ENCODE assay signal across 21 cellular contexts in genomic region chr7:47672267-47672920, GRCh38.
DNase-seq lines count a peak whose midpoint lies in the region; ATAC-seq, FAIRE-seq and TF ChIP-seq lines count a peak whose summit lies in the region.
"Had no signal": no experiment of that assay in that cellular context is flagged by ENCODE, and none has a peak within 500 bp of the region (broad histone marks: within the 10 kb centered on the region; RNA-seq: fewer than 3 reads in every experiment).

No MANE protein-coding gene starts in this region.

- TF ChIP-seq RAD21 in GM12878 (IDR thresholded peaks at IDR 0.05; ENCODE audit: insufficient read depth, low read depth, low read length), result no peak

- no peak for FAIRE-seq in GM12878 (lab: Jason Lieb, UNC)
- FAIRE-seq: RCC 7860 had no signal

- no peak overlapping the region for H3K4me3 ChIP-seq in GM06990 (replicated peaks; ENCODE audit: low read depth, low read length)
- no peak overlapping the region for H3K4me3 ChIP-seq in MM.1S (ENCODE audit: low read length)
- no peak overlapping the region for H3K4me3 ChIP-seq in GM12878
- H3K4me3 ChIP-seq: ovary, sigmoid colon, SK-N-MC had no signal

- peaks cover 27% of the 10 kb centered on the region for H3F3A ChIP-seq in MM.1S (ENCODE audit: insufficient read depth, low read length)

- peaks cover 33% of the 10 kb centered on the region for H3K4me1 ChIP-seq in MM.1S (ENCODE audit: low read length)
- peaks cover 36% of the 10 kb centered on the region for H3K4me1 ChIP-seq in GM12878 (ENCODE audit: control insufficient read depth, insufficient read depth, low read length)

- WGBS in GM12878 (ENCODE audit: insufficient coverage, insufficient replicate concordance, low lambda C conversion rate, missing lambda C conversion rate), result 29% methylated on average over 8 of the region's 8 CpGs

- H3K4me3 Mint-ChIP-seq in activated CD4-positive, alpha-beta T cell treated with anti-CD3 and anti-CD28 coated beads for 36 hours, result no peak overlapping the region
- no peak overlapping the region for H3K4me3 Mint-ChIP-seq in activated naive CD4-positive, alpha-beta T cell treated with anti-CD3 and anti-CD28 coated beads, Interleukin-2, amount 10 ng/mL, durations not matched to agents 7 days and 5 days
- H3K4me3 Mint-ChIP-seq: activated naive CD8-positive, alpha-beta T cell treated with anti-CD3 and anti-CD28 coated beads, Interleukin-2, amount 10 ng/mL, durations not matched to agents 7 days and 5 days; activated T-helper 17 cell treated with anti-CD3 and anti-CD28 coated beads, Interleukin-2, amount 50 U/mL, for 72 hours; CD8-positive, alpha-beta T cell; natural killer cell; T-helper 2 cell treated with Interferon-gamma antibody and Interleukin-4, amounts not matched to agents 5 μg/mL and 100 μg/mL, for 36 hours had no signal

- H3K9me3 Mint-ChIP-seq in activated CD4-positive, alpha-beta T cell treated with anti-CD3 and anti-CD28 coated beads for 36 hours (ENCODE audit: low read depth), result no peaks in the 10 kb centered on the region
- no peaks in the 10 kb centered on the region for H3K9me3 Mint-ChIP-seq in activated naive CD4-positive, alpha-beta T cell treated with anti-CD3 and anti-CD28 coated beads, Interleukin-2, amount 10 ng/mL, durations not matched to agents 7 days and 5 days
- H3K9me3 Mint-ChIP-seq: activated naive CD8-positive, alpha-beta T cell treated with anti-CD3 and anti-CD28 coated beads, Interleukin-2, amount 10 ng/mL, durations not matched to agents 7 days and 5 days; CD8-positive, alpha-beta T cell; natural killer cell; T-helper 2 cell treated with Interferon-gamma antibody and Interleukin-4, amounts not matched to agents 5 μg/mL and 100 μg/mL, for 36 hours had no signal

- H3K9ac ChIP-seq in MM.1S (ENCODE audit: low read length), result no peak overlapping the region
- H3K9ac ChIP-seq in GM12878 (ENCODE audit: control insufficient read depth, insufficient read depth, low read length), result no peak overlapping the region

- peak overlapping the region; percentile 33; the same call in 1 of the 2 replicates for H3K27ac ChIP-seq in MM.1S (ENCODE audit: low read length)
- H3K27ac ChIP-seq in GM12878 (ENCODE audit: control insufficient read depth, insufficient read depth), result peak overlapping the region; percentile 29
- H3K27ac ChIP-seq: ovary, sigmoid colon, SK-N-MC had no signal

- H3K79me2 ChIP-seq in MM.1S (ENCODE audit: low read length) (no peaks in the 10 kb centered on the region), GM12878 (ENCODE audit: control insufficient read depth, insufficient read depth, low read length) (no peaks in the 10 kb centered on the region)

- no peaks in the 10 kb centered on the region for H3K36me3 Mint-ChIP-seq in activated CD4-positive, alpha-beta T cell treated with anti-CD3 and anti-CD28 coated beads for 36 hours (ENCODE audit: low read depth)
- no peaks in the 10 kb centered on the region for H3K36me3 Mint-ChIP-seq in activated naive CD4-positive, alpha-beta T cell treated with anti-CD3 and anti-CD28 coated beads, Interleukin-2, amount 10 ng/mL, durations not matched to agents 7 days and 5 days
- H3K36me3 Mint-ChIP-seq: activated naive CD8-positive, alpha-beta T cell treated with anti-CD3 and anti-CD28 coated beads, Interleukin-2, amount 10 ng/mL, durations not matched to agents 7 days and 5 days; CD8-positive, alpha-beta T cell; natural killer cell had no signal

- POLR2A ChIA-PET in GM12878 (lab: Charles Lee), result interaction anchor here (0.6 kb wide), 1 partner anchor 412 kb away, joined by 4 read pairs; no protein-coding TSS in a partner anchor
- POLR2A ChIA-PET in activated CD4-positive, alpha-beta T cell treated with anti-CD3 and anti-CD28 coated beads for 36 hours (lab: Charles Lee), result no interaction called here

- no peak overlapping the region for H3K27ac Mint-ChIP-seq in activated CD4-positive, alpha-beta T cell treated with anti-CD3 and anti-CD28 coated beads for 36 hours
- H3K27ac Mint-ChIP-seq in activated naive CD4-positive, alpha-beta T cell treated with anti-CD3 and anti-CD28 coated beads, Interleukin-2, amount 10 ng/mL, durations not matched to agents 7 days and 5 days, result no peak overlapping the region
- H3K27ac Mint-ChIP-seq: activated naive CD8-positive, alpha-beta T cell treated with anti-CD3 and anti-CD28 coated beads, Interleukin-2, amount 10 ng/mL, durations not matched to agents 7 days and 5 days; activated T-helper 17 cell treated with anti-CD3 and anti-CD28 coated beads, Interleukin-2, amount 50 U/mL, for 72 hours; CD8-positive, alpha-beta T cell; natural killer cell; T-helper 2 cell treated with Interferon-gamma antibody and Interleukin-4, amounts not matched to agents 5 μg/mL and 100 μg/mL, for 36 hours had no signal

- intact Hi-C loops in GM12878 (cut with micrococcal nuclease; ENCODE audit: unreplicated experiment), result no loop called here
- intact Hi-C loops in sciatic nerve (cut with DNase I), result no loop called here
- intact Hi-C loops in activated CD4-positive, alpha-beta T cell treated with anti-CD3 and anti-CD28 coated beads for 36 hours (cut with DNase I, micrococcal nuclease), result no loop called here

- in situ Hi-C loops in GM12878 (cut with MboI), result no loop called here

- H3K27me3 ChIP-seq in GM06990 (replicated peaks; ENCODE audit: control insufficient read depth, insufficient read depth, low read length) (no peaks in the 10 kb centered on the region), MM.1S (replicated peaks; ENCODE audit: insufficient read depth, low read length) (no peaks in the 10 kb centered on the region), GM12878 (replicated peaks in 1 of 2; ENCODE audit: control insufficient read depth in 2 of 2, insufficient read depth in 2 of 2, low read length in 1 of 2) (no peaks in the 10 kb centered on the region)
- H3K27me3 ChIP-seq: ovary, sigmoid colon had no signal

- RAD21 ChIA-PET in GM12878 (lab: Charles Lee; ENCODE audit: unreplicated experiment), result no interaction called here

- no peaks in the 10 kb centered on the region for H3K9me2 ChIP-seq in MM.1S (replicated peaks; ENCODE audit: insufficient read depth, low read length)

- no peak for ATAC-seq in GM12878
- no peak for ATAC-seq in sciatic nerve
- no peak for ATAC-seq in activated CD4-positive, alpha-beta T cell treated with anti-CD3 and anti-CD28 coated beads for 36 hours
- no peak for ATAC-seq in GM18861 (IDR thresholded peaks at IDR 0.05; ENCODE audit: unreplicated experiment)
- ATAC-seq: activated CD4-positive, CD25-positive, alpha-beta regulatory T cell treated with anti-CD3 and anti-CD28 coated beads, Interleukin-2, amount 50 U/mL, for 24 hours; activated T-helper 17 cell treated with anti-CD3 and anti-CD28 coated beads, Interleukin-2, amount 50 U/mL, for 72 hours; CD8-positive, alpha-beta T cell; natural killer cell had no signal

- H3K9me3 ChIP-seq in MM.1S (replicated peaks; ENCODE audit: insufficient read depth, low read length) (no peaks in the 10 kb centered on the region), GM12878 (replicated peaks; ENCODE audit: control insufficient read depth, insufficient read depth, low read length) (no peaks in the 10 kb centered on the region)
- H3K9me3 ChIP-seq: ovary, sigmoid colon had no signal

- TF ChIP-seq EP300 in GM12878 (IDR thresholded peaks at IDR 0.05; ENCODE audit: borderline replicate concordance in 1 of 2, control insufficient read depth in 1 of 2, low read depth in 2 of 2, low read length in 2 of 2), result no peak

- H3K36me3 ChIP-seq in GM06990 (ENCODE audit: control insufficient read depth, insufficient read depth, low read length) (no peaks in the 10 kb centered on the region), MM.1S (replicated peaks; ENCODE audit: insufficient read depth, low read length) (no peaks in the 10 kb centered on the region), GM12878 (ENCODE audit: control insufficient read depth in 2 of 2, insufficient read depth in 2 of 2, low read length in 1 of 2) (no peaks in the 10 kb centered on the region)
- H3K36me3 ChIP-seq: ovary, sigmoid colon had no signal

- DNase-seq in GM06990 (ENCODE audit: extremely low read depth, insufficient read length) (peak; percentile 26), MM.1S (peak; percentile 21), GM12878 (ENCODE audit: low read depth, low spot score) (no peak), sciatic nerve (ENCODE audit: low spot score) (peak; percentile 6)
- no peak for DNase-seq in activated CD4-positive, alpha-beta T cell treated with anti-CD3 and anti-CD28 coated beads for 36 hours
- no peak for DNase-seq in activated naive CD4-positive, alpha-beta T cell treated with anti-CD3 and anti-CD28 coated beads, Interleukin-2, amount 10 ng/mL, durations not matched to agents 7 days and 5 days
- DNase-seq: activated naive CD8-positive, alpha-beta T cell treated with anti-CD3 and anti-CD28 coated beads, Interleukin-2, amount 10 ng/mL, durations not matched to agents 7 days and 5 days; CD8-positive, alpha-beta T cell; DMS79; kidney glomerular epithelial cell; mammary epithelial cell; natural killer cell; NCI-H774; ovary; sigmoid colon had no signal

- H4K20me1 ChIP-seq in MM.1S (ENCODE audit: insufficient read depth, low read length) (no peaks in the 10 kb centered on the region), GM12878 (ENCODE audit: control insufficient read depth, insufficient read depth) (no peaks in the 10 kb centered on the region)

- CTCF ChIA-PET in GM12878 (lab: Yijun Ruan, JAX), result interaction anchor here (0.8 kb wide), 1 partner anchor 265 kb away, joined by 4 read pairs; no protein-coding TSS in a partner anchor
- CTCF ChIA-PET in activated CD4-positive, alpha-beta T cell treated with anti-CD3 and anti-CD28 coated beads for 36 hours (lab: Charles Lee), result no interaction called here
- CTCF ChIA-PET in activated naive CD4-positive, alpha-beta T cell treated with anti-CD3 and anti-CD28 coated beads, Interleukin-2, amount 10 ng/mL, durations not matched to agents 7 days and 5 days (lab: Charles Lee), result no interaction called here

- H3K4me1 Mint-ChIP-seq in activated CD4-positive, alpha-beta T cell treated with anti-CD3 and anti-CD28 coated beads for 36 hours, result no peaks in the 10 kb centered on the region
- no peaks in the 10 kb centered on the region for H3K4me1 Mint-ChIP-seq in activated naive CD4-positive, alpha-beta T cell treated with anti-CD3 and anti-CD28 coated beads, Interleukin-2, amount 10 ng/mL, durations not matched to agents 7 days and 5 days
- H3K4me1 Mint-ChIP-seq: activated naive CD8-positive, alpha-beta T cell treated with anti-CD3 and anti-CD28 coated beads, Interleukin-2, amount 10 ng/mL, durations not matched to agents 7 days and 5 days; activated T-helper 17 cell treated with anti-CD3 and anti-CD28 coated beads, Interleukin-2, amount 50 U/mL, for 72 hours had no signal

- H3K27me3 Mint-ChIP-seq in activated CD4-positive, alpha-beta T cell treated with anti-CD3 and anti-CD28 coated beads for 36 hours, result no peaks in the 10 kb centered on the region
- no peaks in the 10 kb centered on the region for H3K27me3 Mint-ChIP-seq in activated naive CD4-positive, alpha-beta T cell treated with anti-CD3 and anti-CD28 coated beads, Interleukin-2, amount 10 ng/mL, durations not matched to agents 7 days and 5 days
- H3K27me3 Mint-ChIP-seq: activated naive CD8-positive, alpha-beta T cell treated with anti-CD3 and anti-CD28 coated beads, Interleukin-2, amount 10 ng/mL, durations not matched to agents 7 days and 5 days; activated T-helper 17 cell treated with anti-CD3 and anti-CD28 coated beads, Interleukin-2, amount 50 U/mL, for 72 hours had no signal

- H2AFZ ChIP-seq in MM.1S (ENCODE audit: low read length) (peak overlapping the region; percentile 33; the same call in 1 of the 2 replicates), GM12878 (ENCODE audit: control insufficient read depth, low read depth, low read length) (peak overlapping the region; percentile 87)

- BruUV-seq in GM12878 (replicated peaks; lab: Mats Ljungman, UMichigan), result no TSS peak

- SMC1A ChIA-PET in GM12878 (lab: Charles Lee; ENCODE audit: uncharacterized antibody, unreplicated experiment), result no interaction called here

- H3K4me2 ChIP-seq in MM.1S (ENCODE audit: low read depth, low read length) (no peak overlapping the region), GM12878 (ENCODE audit: control insufficient read depth, insufficient read depth) (peak overlapping the region; percentile 30; the same call in 1 of the 2 replicates)

- TF ChIP-seq CTCF in GM06990 (IDR thresholded peaks at IDR 0.05; ENCODE audit: insufficient read depth, low read length, poor library complexity, severe bottlenecking) (no peak), MM.1S (IDR thresholded peaks at IDR 0.05; ENCODE audit: low read length) (no peak), GM12878 (IDR thresholded peaks at IDR 0.05 in 2 of 3, conservative IDR thresholded peaks at IDR 0.05 in 1 of 3; ENCODE audit: control insufficient read depth in 2 of 3, extremely low read depth in 1 of 3, insufficient read depth in 1 of 3, low read depth in 3 of 3, low read length in 3 of 3) (no peak)

- TF ChIP-seq POLR2A in GM12878 (IDR thresholded peaks at IDR 0.05; ENCODE audit: low read depth, low read length), result no peak

Comparison
In these comparisons a context has a peak if more than half of its experiments do, and no peak if none do; other contexts are left out.
1. DNase-seq: peak in GM06990 (single experiment), MM.1S (single experiment) and sciatic nerve (single experiment); none in GM12878 (single experiment), activated CD4-positive, alpha-beta T cell treated with anti-CD3 and anti-CD28 coated beads for 36 hours (single experiment) and activated naive CD4-positive, alpha-beta T cell treated with anti-CD3 and anti-CD28 coated beads, Interleukin-2, amount 10 ng/mL, durations not matched to agents 7 days and 5 days (single experiment).